ENCODE assay signal across 21 cellular contexts in the genomic region with DNA sequence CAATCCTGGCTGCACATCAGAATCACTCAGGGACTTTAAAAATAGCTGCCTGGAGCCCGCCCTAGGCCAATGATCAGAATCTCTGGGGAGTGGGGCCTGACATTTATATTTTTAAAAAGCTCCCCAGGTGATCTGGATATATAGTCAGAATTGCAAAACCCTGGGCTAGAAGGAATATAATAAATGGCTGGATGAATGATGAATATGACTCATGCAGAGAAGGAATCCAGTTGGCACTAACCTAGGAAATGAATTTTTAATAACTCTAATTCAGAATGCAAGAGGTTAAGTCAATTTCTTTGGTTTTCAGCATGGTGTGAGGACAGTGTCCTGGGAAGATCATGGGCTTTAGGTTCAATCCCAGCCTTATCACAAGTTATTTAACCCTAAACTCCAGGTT.
DNase-seq lines count a peak whose midpoint lies in the region; ATAC-seq, FAIRE-seq and TF ChIP-seq lines count a peak whose summit lies in the region.
"Had no signal": no experiment of that assay in that cellular context is flagged by ENCODE, and none has a peak within 500 bp of the region (broad histone marks: within the 10 kb centered on the region; RNA-seq: fewer than 3 reads in every experiment).

No MANE protein-coding gene starts in this region.

- POLR2A ChIA-PET in A673 (lab: Charles Lee; ENCODE audit: low non-redundant PET): interaction anchor here (0.6 kb wide), 2 partner anchors 21 to 25 kb away, joined by 3 to 6 read pairs; no protein-coding TSS in a partner anchor

- CTCF ChIA-PET in A673 (lab: Charles Lee): interaction anchor here (0.7 kb wide), 1 partner anchor 75 kb away, joined by 4 read pairs; no protein-coding TSS in a partner anchor

- no peaks in the 10 kb centered on the region for H3K9me3 ChIP-seq in A673 (ENCODE audit: low read depth, low read length, poor library complexity, severe bottlenecking)

- no TSS peak for BruUV-seq in A673 (replicated peaks; lab: Mats Ljungman, UMichigan)

- TF ChIP-seq CTCF in A673 (conservative IDR thresholded peaks at IDR 0.05; ENCODE audit: low read depth, low read length) (no peak), bronchial epithelial cell (IDR thresholded peaks at IDR 0.05; ENCODE audit: insufficient read depth, low read length, severe bottlenecking) (no peak), omental fat pad (IDR thresholded peaks at IDR 0.05) (no peak)

- DNase-seq in A673 (ENCODE audit: low spot score) (peak; percentile 33), NCI-H226 (peak; percentile 43), bronchial epithelial cell (ENCODE audit: low read depth) (peak; percentile 4), omental fat pad (ENCODE audit: low spot score) (no peak), OCI-M2 (lab: John Stamatoyannopoulos, UW; ENCODE audit: unreplicated experiment) (no peak), occipital lobe (lab: John Stamatoyannopoulos, UW) (no peak)
- no peak for DNase-seq in stimulated activated CD4-positive, alpha-beta T cell treated with anti-CD3 and anti-CD28 coated beads, Interleukin-15, amount 100 ng/mL, for 24 hours
- DNase-seq: 8988T, GDM1, Kasumi-1, MG63, NCI-H1048, NCI-H1417 treated with DMSO at 0.1 percent for 48 hours, NCI-H187, NCI-H446 treated with DMSO at 0.1 percent for 48 hours, NCI-H526 treated with DMSO at 0.1 percent for 48 hours, PC-9, RPMI8226, SIG-M5 had no signal

- no peak for FAIRE-seq in bronchial epithelial cell (lab: Jason Lieb, UNC)
- FAIRE-seq: GM19239, H1 had no signal

- H3K27ac ChIP-seq in A673 (ENCODE audit: low read depth, low read length, poor library complexity, severe bottlenecking): no peak overlapping the region
- H3K27ac ChIP-seq: PC-9 had no signal

- H3K4me3 ChIP-seq in A673 (ENCODE audit: low read depth, low read length, poor library complexity, severe bottlenecking) (no peak overlapping the region), bronchial epithelial cell (ENCODE audit: low read depth, low read length) (no peak overlapping the region)
- H3K4me3 ChIP-seq: MG63, PC-9 had no signal

- intact Hi-C loops in A673 (cut with micrococcal nuclease; ENCODE audit: unreplicated experiment): no loop called here

- H3K36me3 ChIP-seq in A673 (ENCODE audit: insufficient read depth, low read length, poor library complexity, severe bottlenecking) (no peaks in the 10 kb centered on the region), bronchial epithelial cell (ENCODE audit: control insufficient read depth, insufficient read depth, low read length) (no peaks in the 10 kb centered on the region)

- no peaks in the 10 kb centered on the region for H3K27me3 ChIP-seq in A673 (replicated peaks; ENCODE audit: insufficient read depth, low read depth, low read length, poor library complexity)
- no peaks in the 10 kb centered on the region for H3K27me3 ChIP-seq in bronchial epithelial cell (ENCODE audit: control insufficient read depth, insufficient read depth, low read length)
- H3K27me3 ChIP-seq: MG63 had no signal

- ATAC-seq in omental fat pad (ENCODE audit: low FRiP score): peak; percentile 39

- peaks cover 15% of the 10 kb centered on the region for H3K4me1 ChIP-seq in A673 (ENCODE audit: insufficient read depth, low read length, poor library complexity, severe bottlenecking)

Comparison
In these comparisons a context has a peak if more than half of its experiments do, and no peak if none do; other contexts are left out.
1. DNase-seq: peak in A673 (single experiment), NCI-H226 (single experiment) and bronchial epithelial cell (single experiment); none in omental fat pad (single experiment), OCI-M2 (single experiment), stimulated activated CD4-positive, alpha-beta T cell treated with anti-CD3 and anti-CD28 coated beads, Interleukin-15, amount 100 ng/mL, for 24 hours (single experiment) and occipital lobe (single experiment).